ENCODE assay signal across 2 cellular contexts in genomic region chr3:161489390-161489789, GRCh38.
TF ChIP-seq lines count a peak whose summit lies in the region.

No MANE protein-coding gene starts in this region.

TF ChIP-seq in GM12878, 131 proteins besides CTCF, POLR2A, EP300 and RAD21 (continues in another document):
- TF ChIP-seq ZBTB4 (CRISPR knock-in tag; IDR thresholded peaks at IDR 0.05) (no peak), DPF2 (IDR thresholded peaks at IDR 0.05) (peak; percentile 53; the same call in 1 of the 2 replicates), IKZF2 (IDR thresholded peaks at IDR 0.05) (peak in 1 of 2 experiments; percentile 42; a peak in 2 of 4 replicates), CHD4 (IDR thresholded peaks at IDR 0.05) (no peak), NRF1 (conservative IDR thresholded peaks at IDR 0.05; ENCODE audit: low read depth, low read length) (no peak), ATF7 (IDR thresholded peaks at IDR 0.05; ENCODE audit: low read depth) (peak; percentile 92), RAD51 (IDR thresholded peaks at IDR 0.05) (no peak), WRNIP1 (IDR thresholded peaks at IDR 0.05; ENCODE audit: borderline replicate concordance, low read depth, low read length) (no peak), CHD1 (IDR thresholded peaks at IDR 0.05; ENCODE audit: low read depth, low read length) (no peak), MYB (IDR thresholded peaks at IDR 0.05; ENCODE audit: borderline replicate concordance, low read depth, low read length) (no peak), HDGF (IDR thresholded peaks at IDR 0.05) (no peak), SPI1 (IDR thresholded peaks at IDR 0.05; ENCODE audit: borderline replicate concordance, insufficient read depth, low read depth, low read length) (peak; percentile 27; the same call in 1 of the 2 replicates), JUNB (IDR thresholded peaks at IDR 0.05) (peak; percentile 49; the same call in 1 of the 2 replicates), MEF2B (IDR thresholded peaks at IDR 0.05; ENCODE audit: partially characterized antibody, poor library complexity, severe bottlenecking) (peak; percentile 52), ZNF217 (IDR thresholded peaks at IDR 0.05) (peak; percentile 72; the same call in 1 of the 2 replicates), NBN (IDR thresholded peaks at IDR 0.05) (0 out of 2 replicates have a peak, but pooled peaks have one; percentile 7), JUND (IDR thresholded peaks at IDR 0.05; ENCODE audit: low read depth, low read length) (no peak), EZH2 (IDR thresholded peaks at IDR 0.05; ENCODE audit: borderline replicate concordance, control insufficient read depth, low read depth, low read length) (no peak), NFIC (IDR thresholded peaks at IDR 0.05; ENCODE audit: low read depth, low read length) (peak; percentile 52; the same call in 1 of the 2 replicates), IKZF1 (conservative IDR thresholded peaks at IDR 0.05) (0 out of 2 replicates have a peak, but pooled peaks have one; percentile 12), SUPT20H (IDR thresholded peaks at IDR 0.05; ENCODE audit: borderline replicate concordance, control insufficient read depth, low read depth, low read length) (no peak), CBFB (IDR thresholded peaks at IDR 0.05; ENCODE audit: low read depth) (no peak), KDM1A (IDR thresholded peaks at IDR 0.05; ENCODE audit: borderline replicate concordance) (no peak), YBX1 (IDR thresholded peaks at IDR 0.05) (no peak), ATF2 (IDR thresholded peaks at IDR 0.05; ENCODE audit: low read length) (peak; percentile 70), CEBPB (IDR thresholded peaks at IDR 0.05; ENCODE audit: borderline replicate concordance in 1 of 2, low read depth in 2 of 2, low read length in 2 of 2) (no peak)
- TF ChIP-seq, protein P1, sequence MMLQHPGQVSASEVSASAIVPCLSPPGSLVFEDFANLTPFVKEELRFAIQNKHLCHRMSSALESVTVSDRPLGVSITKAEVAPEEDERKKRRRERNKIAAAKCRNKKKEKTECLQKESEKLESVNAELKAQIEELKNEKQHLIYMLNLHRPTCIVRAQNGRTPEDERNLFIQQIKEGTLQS (IDR thresholded peaks at IDR 0.05; ENCODE audit: borderline replicate concordance, extremely low read depth, low read depth, low read length): no peak
- TF ChIP-seq, protein P2, sequence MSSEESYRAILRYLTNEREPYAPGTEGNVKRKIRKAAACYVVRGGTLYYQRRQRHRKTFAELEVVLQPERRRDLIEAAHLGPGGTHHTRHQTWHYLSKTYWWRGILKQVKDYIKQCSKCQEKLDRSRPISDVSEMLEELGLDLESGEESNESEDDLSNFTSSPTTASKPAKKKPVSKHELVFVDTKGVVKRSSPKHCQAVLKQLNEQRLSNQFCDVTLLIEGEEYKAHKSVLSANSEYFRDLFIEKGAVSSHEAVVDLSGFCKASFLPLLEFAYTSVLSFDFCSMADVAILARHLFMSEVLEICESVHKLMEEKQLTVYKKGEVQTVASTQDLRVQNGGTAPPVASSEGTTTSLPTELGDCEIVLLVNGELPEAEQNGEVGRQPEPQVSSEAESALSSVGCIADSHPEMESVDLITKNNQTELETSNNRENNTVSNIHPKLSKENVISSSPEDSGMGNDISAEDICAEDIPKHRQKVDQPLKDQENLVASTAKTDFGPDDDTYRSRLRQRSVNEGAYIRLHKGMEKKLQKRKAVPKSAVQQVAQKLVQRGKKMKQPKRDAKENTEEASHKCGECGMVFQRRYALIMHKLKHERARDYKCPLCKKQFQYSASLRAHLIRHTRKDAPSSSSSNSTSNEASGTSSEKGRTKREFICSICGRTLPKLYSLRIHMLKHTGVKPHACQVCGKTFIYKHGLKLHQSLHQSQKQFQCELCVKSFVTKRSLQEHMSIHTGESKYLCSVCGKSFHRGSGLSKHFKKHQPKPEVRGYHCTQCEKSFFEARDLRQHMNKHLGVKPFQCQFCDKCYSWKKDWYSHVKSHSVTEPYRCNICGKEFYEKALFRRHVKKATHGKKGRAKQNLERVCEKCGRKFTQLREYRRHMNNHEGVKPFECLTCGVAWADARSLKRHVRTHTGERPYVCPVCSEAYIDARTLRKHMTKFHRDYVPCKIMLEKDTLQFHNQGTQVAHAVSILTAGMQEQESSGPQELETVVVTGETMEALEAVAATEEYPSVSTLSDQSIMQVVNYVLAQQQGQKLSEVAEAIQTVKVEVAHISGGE (CRISPR knock-in tag; IDR thresholded peaks at IDR 0.05): no peak

TF ChIP-seq in SK-N-SH, 30 proteins besides CTCF, POLR2A, EP300 and RAD21 (continued from another document):
- TF ChIP-seq MEF2A (IDR thresholded peaks at IDR 0.05; ENCODE audit: borderline replicate concordance, low read depth) (no peak), TAF1 (IDR thresholded peaks at IDR 0.05; ENCODE audit: borderline replicate concordance, low read depth, low read length) (no peak), CHD2 (IDR thresholded peaks at IDR 0.05; ENCODE audit: low read length, partially characterized antibody) (no peak), NRF1 (IDR thresholded peaks at IDR 0.05; ENCODE audit: low read depth, low read length) (no peak), ELF1 (IDR thresholded peaks at IDR 0.05) (no peak), RXRA (IDR thresholded peaks at IDR 0.05; ENCODE audit: borderline replicate concordance, low read depth) (no peak), GABPA (IDR thresholded peaks at IDR 0.05; ENCODE audit: low read depth) (no peak), FOSL2 (IDR thresholded peaks at IDR 0.05; ENCODE audit: borderline replicate concordance, low read depth) (no peak), FOXJ3 (CRISPR knock-in tag; IDR thresholded peaks at IDR 0.05) (no peak), RFX5 (IDR thresholded peaks at IDR 0.05; ENCODE audit: low read length) (no peak), FOXM1 (IDR thresholded peaks at IDR 0.05; ENCODE audit: low read depth) (no peak)
TF ChIP-seq in SK-N-SH: peak in this region for 0.
